ENCODE assay signal across 33 cellular contexts in genomic region chr5:80480354-80480753, GRCh38. TPM values are rescaled to one million over a fixed set of nuclear protein-coding genes. Genes with fewer than 3 reads are reported as not detected.
"Had no signal": no experiment of that assay in that cellular context is flagged by ENCODE, and none has a peak within 500 bp of the region (broad histone marks: within the 10 kb centered on the region; RNA-seq: fewer than 3 reads in every experiment).

No MANE protein-coding gene starts in this region.

- H3K27me3 Mint-ChIP-seq: activated CD4-positive, alpha-beta memory T cell treated with anti-CD3 and anti-CD28 coated beads for 36 hours; activated CD4-positive, alpha-beta T cell treated with anti-CD3 and anti-CD28 coated beads for 36 hours; activated CD4-positive, alpha-beta T cell treated with anti-CD3 and anti-CD28 coated beads, Interleukin-2, amount 10 ng/mL, durations not matched to agents 24 days and 14 days; activated naive CD4-positive, alpha-beta T cell treated with anti-CD3 and anti-CD28 coated beads, Interleukin-2, amount 50 U/mL, for 24 hours; activated naive CD8-positive, alpha-beta T cell treated with anti-CD3 and anti-CD28 coated beads for 36 hours; activated naive CD8-positive, alpha-beta T cell treated with anti-CD3 and anti-CD28 coated beads, Interleukin-2, amount 50 U/mL, for 24 hours; T-helper 17 cell had no signal

- H3K9me3 Mint-ChIP-seq: activated CD4-positive, alpha-beta T cell treated with anti-CD3 and anti-CD28 coated beads, Interleukin-2, amount 10 ng/mL, durations not matched to agents 24 days and 14 days; activated T-helper 1 cell treated with anti-CD3 and anti-CD28 coated beads, Interleukin-12 subunit alpha, Interleukin-12 subunit beta, Interleukin-2, Interleukin-4 antibody, amounts not matched to agents 30 ng/mL and 10 ng/mL and 1 ng/mL, durations not matched to agents 14 hours and 24 hours and 36 hours had no signal

- H3K27me3 ChIP-seq: adrenal gland, body of pancreas, esophagus squamous epithelium, gastroesophageal sphincter had no signal

- H3K27ac Mint-ChIP-seq: activated CD4-positive, alpha-beta T cell treated with anti-CD3 and anti-CD28 coated beads for 36 hours; activated CD4-positive, alpha-beta T cell treated with anti-CD3 and anti-CD28 coated beads, Interleukin-2, amount 10 ng/mL, durations not matched to agents 24 days and 14 days; activated CD8-positive, alpha-beta memory T cell treated with anti-CD3 and anti-CD28 coated beads, Interleukin-2, amount 10 ng/mL, durations not matched to agents 7 days and 5 days; activated CD8-positive, alpha-beta T cell treated with anti-CD3 and anti-CD28 coated beads, Interleukin-2, amount 10 ng/mL, durations not matched to agents 7 days and 5 days; activated naive CD4-positive, alpha-beta T cell treated with anti-CD3 and anti-CD28 coated beads for 36 hours; activated naive CD4-positive, alpha-beta T cell treated with anti-CD3 and anti-CD28 coated beads, Interleukin-2, amount 50 U/mL, for 24 hours; activated naive CD8-positive, alpha-beta T cell treated with anti-CD3 and anti-CD28 coated beads for 36 hours; activated naive CD8-positive, alpha-beta T cell treated with anti-CD3 and anti-CD28 coated beads, Interleukin-2, amount 50 U/mL, for 24 hours; activated T-helper 1 cell treated with anti-CD3 and anti-CD28 coated beads, Interleukin-12 subunit alpha, Interleukin-12 subunit beta, Interleukin-2, Interleukin-4 antibody, amounts not matched to agents 30 ng/mL and 10 ng/mL and 1 ng/mL, durations not matched to agents 14 hours and 24 hours and 36 hours; activated T-helper 2 cell treated with anti-CD3 and anti-CD28 coated beads, Interferon-gamma antibody, Interleukin-2, Interleukin-4, amounts not matched to agents 10 μg/mL and 5 μg/mL and 100 μg/mL, durations not matched to agents 14 hours and 24 hours and 36 hours; effector memory CD8-positive, alpha-beta T cell; T-helper 17 cell; T-helper 2 cell treated with Interferon-gamma antibody and Interleukin-4, amounts not matched to agents 5 μg/mL and 100 μg/mL, for 36 hours had no signal

- H3K4me3 ChIP-seq: adrenal gland, body of pancreas, esophagus squamous epithelium, gastroesophageal sphincter had no signal

- ATAC-seq: activated CD4-positive, alpha-beta T cell treated with anti-CD3 and anti-CD28 coated beads for 36 hours; activated CD8-positive, alpha-beta memory T cell treated with anti-CD3 and anti-CD28 coated beads, Interleukin-2, amount 10 ng/mL, durations not matched to agents 7 days and 5 days; activated naive CD8-positive, alpha-beta T cell treated with anti-CD3 and anti-CD28 coated beads, Interleukin-2, amount 50 U/mL, for 24 hours; body of pancreas; effector memory CD8-positive, alpha-beta T cell; gastroesophageal sphincter; T-helper 17 cell had no signal

- H3K27ac ChIP-seq: adrenal gland, body of pancreas, gastroesophageal sphincter, WERI-Rb-1 had no signal

- H3K4me1 Mint-ChIP-seq: activated CD4-positive, alpha-beta T cell treated with anti-CD3 and anti-CD28 coated beads for 36 hours; activated naive CD4-positive, alpha-beta T cell treated with anti-CD3 and anti-CD28 coated beads, Interleukin-2, amount 50 U/mL, for 24 hours; activated naive CD8-positive, alpha-beta T cell treated with anti-CD3 and anti-CD28 coated beads for 36 hours; activated naive CD8-positive, alpha-beta T cell treated with anti-CD3 and anti-CD28 coated beads, Interleukin-2, amount 50 U/mL, for 24 hours had no signal

- DNase-seq: activated CD4-positive, alpha-beta memory T cell treated with anti-CD3 and anti-CD28 coated beads for 36 hours; activated CD4-positive, alpha-beta T cell treated with anti-CD3 and anti-CD28 coated beads for 36 hours; activated CD4-positive, alpha-beta T cell treated with anti-CD3 and anti-CD28 coated beads, Interleukin-2, amount 10 ng/mL, durations not matched to agents 24 days and 14 days; activated CD4-positive, CD25-positive, alpha-beta regulatory T cell; activated CD4-positive, CD25-positive, alpha-beta regulatory T cell treated with anti-CD3 and anti-CD28 coated beads, Interleukin-2, amount 50 U/mL, for 72 hours; activated CD8-positive, alpha-beta memory T cell treated with anti-CD3 and anti-CD28 coated beads, Interleukin-2, amount 10 ng/mL, durations not matched to agents 7 days and 5 days; activated CD8-positive, alpha-beta memory T cell treated with anti-CD3 and anti-CD28 coated beads, Interleukin-2, amount 50 U/mL, for 4 hours; activated CD8-positive, alpha-beta T cell treated with anti-CD3 and anti-CD28 coated beads, Interleukin-2, amount 10 ng/mL, durations not matched to agents 7 days and 5 days; activated effector memory CD4-positive, alpha-beta T cell treated with anti-CD3 and anti-CD28 coated beads, Interleukin-2, amount 50 U/mL, for 16 hours; activated naive CD4-positive, alpha-beta T cell treated with anti-CD3 and anti-CD28 coated beads for 36 hours; activated naive CD8-positive, alpha-beta T cell treated with anti-CD3 and anti-CD28 coated beads for 36 hours; activated naive CD8-positive, alpha-beta T cell treated with anti-CD3 and anti-CD28 coated beads, Interleukin-2, amount 50 U/mL, for 24 hours; activated T-cell treated with anti-CD3 and anti-CD28 coated beads, Interleukin-2, amount 50 U/mL, for 1 hour; activated T-cell treated with anti-CD3 and anti-CD28 coated beads, Interleukin-2, amount 50 U/mL, for 48 hours; adrenal gland; amygdala; aorta; body of pancreas; cortex of kidney; dermis blood vessel endothelial cell; effector CD4-positive, alpha-beta T cell; effector memory CD8-positive, alpha-beta T cell; esophagus squamous epithelium; foreskin melanocyte; T-helper 1 cell; T-helper 17 cell; T1000; WERI-Rb-1 had no signal

- H3K4me1 ChIP-seq: adrenal gland, body of pancreas, gastroesophageal sphincter had no signal

- H3K9me3 ChIP-seq: body of pancreas had no signal

- H3K4me3 Mint-ChIP-seq: activated CD4-positive, alpha-beta memory T cell treated with anti-CD3 and anti-CD28 coated beads for 36 hours; activated CD4-positive, alpha-beta T cell treated with anti-CD3 and anti-CD28 coated beads for 36 hours; activated CD4-positive, alpha-beta T cell treated with anti-CD3 and anti-CD28 coated beads, Interleukin-2, amount 10 ng/mL, durations not matched to agents 24 days and 14 days; activated CD8-positive, alpha-beta memory T cell treated with anti-CD3 and anti-CD28 coated beads, Interleukin-2, amount 10 ng/mL, durations not matched to agents 7 days and 5 days; activated CD8-positive, alpha-beta T cell treated with anti-CD3 and anti-CD28 coated beads, Interleukin-2, amount 10 ng/mL, durations not matched to agents 7 days and 5 days; activated naive CD4-positive, alpha-beta T cell treated with anti-CD3 and anti-CD28 coated beads for 36 hours; activated naive CD4-positive, alpha-beta T cell treated with anti-CD3 and anti-CD28 coated beads, Interleukin-2, amount 50 U/mL, for 24 hours; activated naive CD8-positive, alpha-beta T cell treated with anti-CD3 and anti-CD28 coated beads for 36 hours; activated naive CD8-positive, alpha-beta T cell treated with anti-CD3 and anti-CD28 coated beads, Interleukin-2, amount 50 U/mL, for 24 hours; activated T-helper 1 cell treated with anti-CD3 and anti-CD28 coated beads, Interleukin-12 subunit alpha, Interleukin-12 subunit beta, Interleukin-2, Interleukin-4 antibody, amounts not matched to agents 30 ng/mL and 10 ng/mL and 1 ng/mL, durations not matched to agents 14 hours and 24 hours and 36 hours; effector memory CD8-positive, alpha-beta T cell; T-helper 17 cell; T-helper 2 cell treated with Interferon-gamma antibody and Interleukin-4, amounts not matched to agents 5 μg/mL and 100 μg/mL, for 36 hours had no signal

RNA-seq across cellular contexts. Expression of gene FAM151B, which starts 7.5 kb away (rescaled TPM):
- total RNA-seq: activated CD8-positive, alpha-beta T cell treated with anti-CD3 and anti-CD28 coated beads, Interleukin-2, amount 10 ng/mL, durations not matched to agents 7 days and 5 days; activated T-helper 1 cell treated with anti-CD3 and anti-CD28 coated beads, Interleukin-12 subunit alpha, Interleukin-12 subunit beta, Interleukin-2, Interleukin-4 antibody, amounts not matched to agents 30 ng/mL and 10 ng/mL and 1 ng/mL, durations not matched to agents 14 hours and 24 hours and 36 hours had no signal
